19 cellular contexts compared by ENCODE assay signal in the genomic region with DNA sequence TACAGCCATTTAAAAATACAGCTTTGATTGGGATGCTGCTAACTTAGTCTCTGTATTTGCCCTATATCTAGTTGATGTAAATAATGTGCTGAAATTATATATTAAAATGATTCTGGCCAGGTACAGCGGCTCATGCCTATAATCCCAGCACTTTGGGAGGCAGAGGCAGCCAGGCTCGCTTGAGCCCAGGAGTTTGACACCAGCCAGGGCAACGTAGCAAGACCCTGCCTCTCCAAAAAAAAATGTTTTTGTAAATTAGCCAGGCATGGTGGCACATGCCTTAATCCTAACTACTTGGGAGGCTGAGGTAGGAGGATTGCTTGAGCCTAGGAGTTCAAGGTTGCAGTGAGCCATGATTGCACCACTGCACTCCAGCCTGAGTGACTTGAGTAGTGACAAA.
DNase-seq lines count a peak whose midpoint lies in the region; ATAC-seq and TF ChIP-seq lines count a peak whose summit lies in the region.
"Had no signal": no experiment of that assay in that cellular context is flagged by ENCODE, and none has a peak within 500 bp of the region (broad histone marks: within the 10 kb centered on the region; RNA-seq: fewer than 3 reads in every experiment).

No MANE protein-coding gene starts in this region.

- no peak overlapping the region for H2AK5ac ChIP-seq in mesendoderm (ENCODE audit: low read length)

- no peaks in the 10 kb centered on the region for H3K79me2 ChIP-seq in mesendoderm (ENCODE audit: control insufficient read depth, insufficient read depth, low read length)

- no peak overlapping the region for H3K4me2 ChIP-seq in mesendoderm (ENCODE audit: low read length)
- H3K4me2 ChIP-seq: A549, GM23338 had no signal

- H3K9me3 ChIP-seq in HEK293 (ENCODE audit: control insufficient read depth, insufficient read depth, low read depth, low read length) = no peaks in the 10 kb centered on the region
- H3K9me3 ChIP-seq: A549 had no signal

- peaks cover 24% of the 10 kb centered on the region for H3K4me1 Mint-ChIP-seq in WTC11
- H3K4me1 Mint-ChIP-seq: CD4-positive, alpha-beta memory T cell had no signal

- no peak overlapping the region for H3K27ac Mint-ChIP-seq in WTC11
- H3K27ac Mint-ChIP-seq: CD4-positive, alpha-beta memory T cell; GM23338; H9; HFFc6 had no signal

- no peaks in the 10 kb centered on the region for H3K36me3 ChIP-seq in HEK293 (ENCODE audit: control insufficient read depth in 2 of 2, insufficient read depth in 1 of 2, low read length in 2 of 2)
- H3K36me3 ChIP-seq in mesendoderm (ENCODE audit: control insufficient read depth, insufficient read depth, low read length) = no peaks in the 10 kb centered on the region

- no peak overlapping the region for H3K4me3 Mint-ChIP-seq in WTC11
- H3K4me3 Mint-ChIP-seq: CD4-positive, alpha-beta memory T cell; GM23338; H9; HFFc6 had no signal

- no peak overlapping the region for H2BK5ac ChIP-seq in mesendoderm (ENCODE audit: low read length)

- no peak overlapping the region for H3K4me3 ChIP-seq in HEK293 (ENCODE audit: low read depth, low read length)
- no peak overlapping the region for H3K4me3 ChIP-seq in mesendoderm (ENCODE audit: low read length)
- H3K4me3 ChIP-seq: A549, GM23338 had no signal

- H3K4ac ChIP-seq in mesendoderm (ENCODE audit: low read depth, low read length) = peak overlapping the region; percentile 43

- no peak overlapping the region for H4K8ac ChIP-seq in mesendoderm (ENCODE audit: low read depth, low read length)

- no peak overlapping the region for H4K5ac ChIP-seq in mesendoderm (ENCODE audit: low read length)

- no peak overlapping the region for H3K56ac ChIP-seq in mesendoderm (ENCODE audit: low read length)

- no peaks in the 10 kb centered on the region for H3K9me3 Mint-ChIP-seq in WTC11
- H3K9me3 Mint-ChIP-seq: GM23338, H9, HFFc6 had no signal

- WGBS in mesendoderm (ENCODE audit: extremely low coverage, insufficient coverage, low lambda C conversion rate) = no CpG with 5 or more reads among the region's 3 CpGs

- DNase-seq in WTC11 (ENCODE audit: low spot score) (no peak), mesendoderm (no peak), AG08395 (ENCODE audit: low spot score) (no peak), GM13976 (ENCODE audit: low spot score) (no peak)
- DNase-seq: 8988T; ACHN; C1 segment of cervical spinal cord; Calu3; CD4-positive, alpha-beta memory T cell; COR-L47; DMS153; DND-41; H9; HFFc6 had no signal

- H3K27me3 Mint-ChIP-seq in WTC11 (ENCODE audit: low read depth) = no peaks in the 10 kb centered on the region

- CTCF ChIA-PET in HEK293 (lab: Yijun Ruan, JAX) = no interaction called here
- CTCF ChIA-PET in WTC11 (lab: Charles Lee) = no interaction called here

- no peak overlapping the region for H3K23ac ChIP-seq in mesendoderm (ENCODE audit: low read length)

- peaks cover 17% of the 10 kb centered on the region for H3K4me1 ChIP-seq in HEK293 (ENCODE audit: control insufficient read depth, insufficient read depth, low read length)
- no peaks in the 10 kb centered on the region for H3K4me1 ChIP-seq in mesendoderm (ENCODE audit: control insufficient read depth, low read depth, low read length)
- H3K4me1 ChIP-seq: A549 had no signal

- no peak overlapping the region for H3K27ac ChIP-seq in HEK293 (ENCODE audit: extremely low read depth, low read depth, low read length)
- H3K27ac ChIP-seq in mesendoderm (ENCODE audit: low read depth, low read length) = no peak overlapping the region
- H3K27ac ChIP-seq: A549 had no signal

- in situ Hi-C loops in GM13976 (cut with MboI; ENCODE audit: low sequenced_read_pairs, unreplicated experiment) = no loop called here

- POLR2A ChIA-PET in HEK293 (lab: Yijun Ruan, JAX) = no interaction called here
- POLR2A ChIA-PET in WTC11 (lab: Charles Lee) = no interaction called here

- no peak overlapping the region for H3K9ac ChIP-seq in mesendoderm (ENCODE audit: low read length)

- no peak for TF ChIP-seq CTCF in HEK293 (tag by site-specific recombination; IDR thresholded peaks at IDR 0.05)
- TF ChIP-seq CTCF in WTC11 (IDR thresholded peaks at IDR 0.05) = no peak
- TF ChIP-seq CTCF in GM13976 (IDR thresholded peaks at IDR 0.05; ENCODE audit: borderline replicate concordance, control extremely low read depth, extremely low read depth, insufficient read depth, missing control alignments) = no peak

- no peak overlapping the region for H3K18ac ChIP-seq in mesendoderm (ENCODE audit: low read length)

- H2BK15ac ChIP-seq in mesendoderm (replicated peaks; ENCODE audit: low read depth) = no peak overlapping the region

- H3K79me1 ChIP-seq in mesendoderm (ENCODE audit: low read length) = no peaks in the 10 kb centered on the region

- H3K36me3 Mint-ChIP-seq in WTC11 = no peaks in the 10 kb centered on the region
- H3K36me3 Mint-ChIP-seq: CD4-positive, alpha-beta memory T cell had no signal

- ATAC-seq in WTC11 (no peak), HG03571 (IDR thresholded peaks at IDR 0.05; ENCODE audit: unreplicated experiment) (no peak)
- ATAC-seq: A549, GM23338, HCT116 had no signal

- H3K27me3 ChIP-seq in mesendoderm (ENCODE audit: insufficient read depth, low read length, poor library complexity) = no peaks in the 10 kb centered on the region

- H2BK120ac ChIP-seq in mesendoderm (ENCODE audit: low read depth, low read length) = no peak overlapping the region

TF ChIP-seq in HEK293, 187 proteins besides CTCF, POLR2A, EP300 and RAD21:
- no peak for TF ChIP-seq SALL2 (tag by site-specific recombination; IDR thresholded peaks at IDR 0.05; ENCODE audit: borderline replicate concordance)
- peak; percentile 91 for TF ChIP-seq ZNF121 (tag by site-specific recombination; IDR thresholded peaks at IDR 0.05)

TF ChIP-seq in WTC11, 78 proteins besides CTCF, POLR2A, EP300 and RAD21:
- TF ChIP-seq ZNF121 (CRISPR knock-in tag; IDR thresholded peaks at IDR 0.05) = peak; percentile 83
- no peak for TF ChIP-seq ZNF138 (CRISPR knock-in tag; conservative IDR thresholded peaks at IDR 0.05)
- TF ChIP-seq SOX15 (CRISPR knock-in tag; IDR thresholded peaks at IDR 0.05) = no peak
TF ChIP-seq in WTC11: peak in this region for 1.
